In the genomic region with DNA sequence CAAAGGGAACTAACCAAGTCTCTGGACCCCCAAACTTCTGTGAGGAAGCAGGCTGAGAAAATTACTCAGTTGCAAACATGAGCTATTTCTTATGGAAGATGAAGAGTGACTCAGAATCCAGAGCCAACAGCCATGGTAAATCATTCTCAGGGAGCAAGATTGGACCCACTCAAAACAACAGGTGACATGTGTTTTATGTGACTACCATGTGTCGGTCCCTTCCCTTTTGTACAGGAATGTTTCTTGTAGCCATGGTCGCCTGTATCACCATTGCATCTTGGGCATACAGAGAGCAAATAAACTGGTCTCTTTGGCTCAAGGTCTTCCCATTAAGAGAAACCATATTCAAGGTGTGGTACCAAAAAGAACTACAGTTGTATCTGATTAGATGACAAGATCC, we compare ENCODE assay signal across 28 cellular contexts.
DNase-seq lines count a peak whose midpoint lies in the region; ATAC-seq, FAIRE-seq and TF ChIP-seq lines count a peak whose summit lies in the region.
"Had no signal": no experiment of that assay in that cellular context is flagged by ENCODE, and none has a peak within 500 bp of the region (broad histone marks: within the 10 kb centered on the region; RNA-seq: fewer than 3 reads in every experiment).

No MANE protein-coding gene starts in this region.

- H3K27me3 Mint-ChIP-seq in neural progenitor cell (ENCODE audit: insufficient read depth, low read depth) (no peaks in the 10 kb centered on the region), immature natural killer cell (ENCODE audit: low read depth in 3 of 3) (peaks cover 2 to 6% (median 4%) of the 10 kb centered on the region in 3 donors)

- H3K27ac ChIP-seq in K562 (ENCODE audit: extremely low read depth, low read depth, low read length) (no peak overlapping the region), neural progenitor cell (no peak overlapping the region)
- H3K27ac ChIP-seq: BLaER1 had no signal

- no peaks in the 10 kb centered on the region for H3K79me2 ChIP-seq in K562 (ENCODE audit: control insufficient read depth, insufficient read depth, low read length)
- H3K79me2 ChIP-seq in neural progenitor cell (ENCODE audit: low read depth), result no peaks in the 10 kb centered on the region

- TF ChIP-seq RAD21 in K562 (CRISPR knock-in tag; conservative IDR thresholded peaks at IDR 0.05 in 1 of 2, IDR thresholded peaks at IDR 0.05 in 1 of 2), result no peak

- WGBS in K562 (ENCODE audit: insufficient coverage, low coverage, missing lambda C conversion rate), result 10% methylated on average over 2 of the region's 2 CpGs

- DNase-seq in K562 (ENCODE audit: extremely low read depth in 1 of 4, low spot score in 3 of 4) (no peak), bronchial epithelial cell (ENCODE audit: low read depth) (no peak), neural progenitor cell (ENCODE audit: low spot score) (no peak), NCI-H1417 (lab: John Stamatoyannopoulos, UW) (no peak), immature natural killer cell (no peak)
- DNase-seq in activated CD8-positive, alpha-beta memory T cell treated with anti-CD3 and anti-CD28 coated beads, Interleukin-2, amount 50 U/mL, for 48 hours, result no peak
- DNase-seq: 8988T; ACHN; BE2C; C1 segment of cervical spinal cord; CD4-positive, alpha-beta memory T cell; CD4-positive, CD25-positive, alpha-beta regulatory T cell; CD8-positive, alpha-beta memory T cell; COR-L47; DMS 273 treated with DMSO at 0.1 percent for 48 hours; DMS153; DMS53; DMS79; DND-41; EL; GDM1 had no signal

- H3K9me3 ChIP-seq in K562 (replicated peaks; ENCODE audit: control insufficient read depth, insufficient read depth, low read depth, low read length) (no peaks in the 10 kb centered on the region), neural progenitor cell (ENCODE audit: low read depth) (no peaks in the 10 kb centered on the region)
- H3K9me3 ChIP-seq: BE2C, BLaER1 had no signal

- TF ChIP-seq CTCF in K562 (IDR thresholded peaks at IDR 0.05 in 2 of 3, conservative IDR thresholded peaks at IDR 0.05 in 1 of 3; ENCODE audit: insufficient read depth in 2 of 3, low read depth in 1 of 3, low read length in 3 of 3) (no peak), bronchial epithelial cell (IDR thresholded peaks at IDR 0.05; ENCODE audit: insufficient read depth, low read length, severe bottlenecking) (no peak), neural progenitor cell (IDR thresholded peaks at IDR 0.05) (no peak)

- CTCF ChIA-PET in K562 (lab: Yijun Ruan, JAX; ENCODE audit: low intra/inter-chr PET ratio), result no interaction called here

- no peaks in the 10 kb centered on the region for H3K9me3 Mint-ChIP-seq in neural progenitor cell
- peaks cover 0 to 7% (median 0%) of the 10 kb centered on the region in 6 donors for H3K9me3 Mint-ChIP-seq in immature natural killer cell

- no peak overlapping the region for H3K4me3 ChIP-seq in K562
- H3K4me3 ChIP-seq in bronchial epithelial cell (ENCODE audit: low read depth, low read length), result no peak overlapping the region
- H3K4me3 ChIP-seq in neural progenitor cell, result no peak overlapping the region
- H3K4me3 ChIP-seq: BLaER1, GM12878 had no signal

- H3K27me3 ChIP-seq in K562 (ENCODE audit: control insufficient read depth in 2 of 2, insufficient read depth in 2 of 2, low read length in 2 of 2) (no peaks in the 10 kb centered on the region), bronchial epithelial cell (ENCODE audit: control insufficient read depth, insufficient read depth, low read length) (peaks cover 1% of the 10 kb centered on the region), neural progenitor cell (no peaks in the 10 kb centered on the region)
- H3K27me3 ChIP-seq: BE2C, BLaER1 had no signal

- H2AFZ ChIP-seq in K562 (ENCODE audit: low read depth, low read length) (peak overlapping the region; percentile 45; the same call in 1 of the 2 replicates), neural progenitor cell (replicated peaks) (peak overlapping the region; percentile 17)

- no peaks in the 10 kb centered on the region for H3K36me3 Mint-ChIP-seq in neural progenitor cell
- no peaks in the 10 kb centered on the region for H3K36me3 Mint-ChIP-seq in immature natural killer cell
- H3K36me3 Mint-ChIP-seq: CD14-positive monocyte; CD4-positive, alpha-beta memory T cell; CD4-positive, CD25-positive, alpha-beta regulatory T cell had no signal

- H3K9me1 ChIP-seq in K562 (ENCODE audit: control insufficient read depth, insufficient read depth, low read length), result no peaks in the 10 kb centered on the region

- H3F3A ChIP-seq in neural progenitor cell (ENCODE audit: low read depth), result no peaks in the 10 kb centered on the region

- POLR2A ChIA-PET in K562 (lab: Yijun Ruan, JAX), result interaction anchor here (0.7 kb wide), 2 partner anchors 14 to 76 kb away, joined by 3 read pairs; a partner anchor contains a TSS

- H3K4me1 ChIP-seq in K562 (replicated peaks in 1 of 2; ENCODE audit: control insufficient read depth in 2 of 2, insufficient read depth in 2 of 2, low read length in 2 of 2), result no peaks in the 10 kb centered on the region
- H3K4me1 ChIP-seq in neural progenitor cell, result peaks cover 6% of the 10 kb centered on the region
- H3K4me1 ChIP-seq: BE2C, BLaER1 had no signal

- intact Hi-C loops in K562 (cut with micrococcal nuclease), result no loop called here

- H3K9ac ChIP-seq in K562 (ENCODE audit: insufficient read depth in 1 of 2, low read depth in 2 of 2, low read length in 2 of 2) (no peak overlapping the region), neural progenitor cell (no peak overlapping the region)
- H3K9ac ChIP-seq: BLaER1 had no signal

- H3K36me3 ChIP-seq in K562 (ENCODE audit: control insufficient read depth, insufficient read depth, low read length) (no peaks in the 10 kb centered on the region), bronchial epithelial cell (ENCODE audit: control insufficient read depth, insufficient read depth, low read length) (no peaks in the 10 kb centered on the region), neural progenitor cell (no peaks in the 10 kb centered on the region)
- H3K36me3 ChIP-seq: BE2C, BLaER1 had no signal

- no TSS peak for BruUV-seq in K562 (replicated peaks; lab: Mats Ljungman, UMichigan)

- H3K27ac Mint-ChIP-seq in neural progenitor cell (no peak overlapping the region), immature natural killer cell (no peak overlapping the region)
- H3K27ac Mint-ChIP-seq: CD4-positive, alpha-beta memory T cell; CD4-positive, CD25-positive, alpha-beta regulatory T cell; CD8-positive, alpha-beta memory T cell had no signal

- TF ChIP-seq EP300 in K562 (IDR thresholded peaks at IDR 0.05; ENCODE audit: low read length), result no peak

- no peak for FAIRE-seq in K562 (lab: Jason Lieb, UNC)
- peak; percentile 55 for FAIRE-seq in bronchial epithelial cell (lab: Jason Lieb, UNC)
- FAIRE-seq: A204.1, GM12878, GM12892, GM18507, GM19239 had no signal

- H3K4me3 Mint-ChIP-seq in neural progenitor cell (no peak overlapping the region), immature natural killer cell (no peak overlapping the region)
- H3K4me3 Mint-ChIP-seq: CD14-positive monocyte; CD4-positive, alpha-beta memory T cell; CD4-positive, CD25-positive, alpha-beta regulatory T cell; CD8-positive, alpha-beta memory T cell had no signal

- no peak for TF ChIP-seq POLR2A in K562 (conservative IDR thresholded peaks at IDR 0.05)

- H4K20me1 ChIP-seq in K562 (replicated peaks; ENCODE audit: control insufficient read depth, insufficient read depth, low read length), result no peaks in the 10 kb centered on the region
- H4K20me1 ChIP-seq in neural progenitor cell (ENCODE audit: low read depth), result no peaks in the 10 kb centered on the region
- H4K20me1 ChIP-seq: BLaER1 had no signal

- in situ Hi-C loops in K562 (cut with MboI), result no loop called here

- ATAC-seq in K562, result no peak

- H3K4me1 Mint-ChIP-seq in neural progenitor cell (peaks cover 4% of the 10 kb centered on the region), immature natural killer cell (no peaks in the 10 kb centered on the region)
- H3K4me1 Mint-ChIP-seq: CD4-positive, CD25-positive, alpha-beta regulatory T cell; CD8-positive, alpha-beta memory T cell had no signal

- no peak overlapping the region for H3K4me2 ChIP-seq in K562 (ENCODE audit: insufficient read depth, low read length)
- H3K4me2 ChIP-seq in neural progenitor cell, result no peak overlapping the region
- H3K4me2 ChIP-seq: BLaER1 had no signal

TF ChIP-seq in K562, 482 proteins besides CTCF, POLR2A, EP300 and RAD21 (continues in another document):
- TF ChIP-seq LCOR (CRISPR knock-in tag; IDR thresholded peaks at IDR 0.05) (no peak), MAFG (tag; conservative IDR thresholded peaks at IDR 0.05) (no peak), ZFX (CRISPR knock-in tag; IDR thresholded peaks at IDR 0.05) (no peak), PHF8 (IDR thresholded peaks at IDR 0.05; ENCODE audit: borderline replicate concordance, low read length) (no peak)
- TF ChIP-seq, protein P1, sequence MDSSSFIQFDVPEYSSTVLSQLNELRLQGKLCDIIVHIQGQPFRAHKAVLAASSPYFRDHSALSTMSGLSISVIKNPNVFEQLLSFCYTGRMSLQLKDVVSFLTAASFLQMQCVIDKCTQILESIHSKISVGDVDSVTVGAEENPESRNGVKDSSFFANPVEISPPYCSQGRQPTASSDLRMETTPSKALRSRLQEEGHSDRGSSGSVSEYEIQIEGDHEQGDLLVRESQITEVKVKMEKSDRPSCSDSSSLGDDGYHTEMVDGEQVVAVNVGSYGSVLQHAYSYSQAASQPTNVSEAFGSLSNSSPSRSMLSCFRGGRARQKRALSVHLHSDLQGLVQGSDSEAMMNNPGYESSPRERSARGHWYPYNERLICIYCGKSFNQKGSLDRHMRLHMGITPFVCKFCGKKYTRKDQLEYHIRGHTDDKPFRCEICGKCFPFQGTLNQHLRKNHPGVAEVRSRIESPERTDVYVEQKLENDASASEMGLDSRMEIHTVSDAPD (CRISPR knock-in tag; IDR thresholded peaks at IDR 0.05), result no peak
